In the genomic region with DNA sequence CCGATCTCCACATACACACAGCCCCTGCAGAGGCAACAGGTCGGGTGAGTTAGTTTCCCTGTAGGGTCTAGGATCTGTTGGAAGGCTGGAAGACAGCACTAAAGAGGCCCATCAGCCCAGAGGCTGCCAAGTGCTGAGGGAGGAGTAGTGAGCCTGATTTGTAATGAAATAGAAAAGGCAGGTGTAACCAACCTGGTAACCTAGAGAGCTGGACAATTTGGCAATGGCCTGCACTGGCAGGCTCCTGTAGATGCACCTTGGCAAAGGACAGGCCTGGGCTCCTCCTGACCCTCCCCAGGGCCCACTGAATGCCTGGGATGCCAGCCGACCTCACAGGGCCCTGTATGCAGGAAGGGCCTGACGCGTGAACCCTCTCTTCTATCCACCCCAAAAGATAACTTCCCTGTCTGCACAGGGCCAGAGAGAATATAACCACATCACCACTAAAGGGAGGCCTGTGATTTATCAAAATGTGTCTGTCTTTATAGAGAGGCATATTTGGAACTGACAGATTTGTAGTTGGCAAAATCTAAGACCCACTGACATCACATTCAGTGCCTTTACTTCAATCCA, we compare ENCODE assay signal across 27 cellular contexts.
"Had no signal": no experiment of that assay in that cellular context is flagged by ENCODE, and none has a peak within 500 bp of the region (broad histone marks: within the 10 kb centered on the region; RNA-seq: fewer than 3 reads in every experiment).

No MANE protein-coding gene starts in this region.

- FAIRE-seq: endometrium, kidney, small intestine had no signal

- H3K36me3 Mint-ChIP-seq: memory B cell; natural killer cell; stimulated activated effector memory CD8-positive, alpha-beta T cell treated with anti-CD3 and anti-CD28 coated beads, Interleukin-12 subunit alpha, Interleukin-12 subunit beta, amount 100 ng/mL, for 72 hours; type B pancreatic cell had no signal

- H3K27ac ChIP-seq: esophagus squamous epithelium, hepatocyte, ovary, psoas muscle, right lobe of liver, stomach, testis, tibial artery had no signal

- H3K9me3 ChIP-seq: ovary, right lobe of liver, testis had no signal

- H3K4me1 ChIP-seq: esophagus squamous epithelium, psoas muscle, right lobe of liver, stomach, testis, tibial artery had no signal

- H3K27me3 ChIP-seq: esophagus squamous epithelium, hepatocyte, ovary, right lobe of liver, stomach, testis, tibial artery had no signal

- DNase-seq: cerebellar nuclear complex; cortex of kidney; effector memory CD8-positive, alpha-beta T cell; erythroblast; esophagus squamous epithelium; foreskin melanocyte; kidney; left colon; natural killer cell; occipital lobe; ovary; posterior cingulate gyrus; psoas muscle; right lobe of liver; small intestine; stimulated activated CD4-positive, alpha-beta T cell treated with anti-CD3 and anti-CD28 coated beads, Interleukin-1b, Interleukin-23, amount 100 ng/mL, for 48 hours; stimulated activated CD4-positive, alpha-beta T cell treated with anti-CD3 and anti-CD28 coated beads, Interleukin-4, amount 100 ng/mL, for 1 hour; stimulated activated naive CD4-positive, alpha-beta T cell treated with Interleukin-2 at 50 U/mL for 16 hours; stomach; testis; tibial artery had no signal

- H3K27ac Mint-ChIP-seq: effector memory CD8-positive, alpha-beta T cell; memory B cell; natural killer cell; stimulated activated effector memory CD8-positive, alpha-beta T cell treated with anti-CD3 and anti-CD28 coated beads, Interleukin-12 subunit alpha, Interleukin-12 subunit beta, amount 100 ng/mL, for 72 hours; type B pancreatic cell had no signal

- H2AFZ ChIP-seq: hepatocyte had no signal

- H3K79me2 ChIP-seq: hepatocyte had no signal

- H3K9me3 Mint-ChIP-seq: effector memory CD8-positive, alpha-beta T cell; natural killer cell; stimulated activated effector memory CD8-positive, alpha-beta T cell treated with anti-CD3 and anti-CD28 coated beads, Interleukin-12 subunit alpha, Interleukin-12 subunit beta, amount 100 ng/mL, for 72 hours; type B pancreatic cell had no signal

- H3K4me3 Mint-ChIP-seq: effector memory CD8-positive, alpha-beta T cell; memory B cell; natural killer cell; stimulated activated effector memory CD8-positive, alpha-beta T cell treated with anti-CD3 and anti-CD28 coated beads, Interleukin-12 subunit alpha, Interleukin-12 subunit beta, amount 100 ng/mL, for 72 hours; type B pancreatic cell had no signal

- H3K4me3 ChIP-seq: esophagus squamous epithelium, hepatocyte, lung, ovary, psoas muscle, right lobe of liver, stomach, testis, tibial artery had no signal

- H3K4me2 ChIP-seq: hepatocyte had no signal

- ATAC-seq: effector memory CD8-positive, alpha-beta T cell; left colon; natural killer cell; psoas muscle; right lobe of liver; stimulated activated effector memory CD8-positive, alpha-beta T cell treated with anti-CD3 and anti-CD28 coated beads, Interleukin-12 subunit alpha, Interleukin-12 subunit beta, amount 100 ng/mL, for 72 hours had no signal

- H3K4me1 Mint-ChIP-seq: memory B cell; natural killer cell; stimulated activated effector memory CD8-positive, alpha-beta T cell treated with anti-CD3 and anti-CD28 coated beads, Interleukin-12 subunit alpha, Interleukin-12 subunit beta, amount 100 ng/mL, for 72 hours had no signal

- H3K27me3 Mint-ChIP-seq: memory B cell, type B pancreatic cell had no signal

- H3K36me3 ChIP-seq: esophagus squamous epithelium, ovary, right lobe of liver, stomach, tibial artery had no signal
